ENCODE assay signal across 8 cellular contexts in genomic region chr21:43717967-43718871, GRCh38. TPM values are rescaled to one million over a fixed set of nuclear protein-coding genes. Genes with fewer than 3 reads are reported as not detected.
A peak's percentile ranks its signal among the peaks of the same experiment; 100 is the strongest.
DNase-seq lines count a peak whose midpoint lies in the region; ATAC-seq and TF ChIP-seq lines count a peak whose summit lies in the region.

No MANE protein-coding gene starts in this region.

- H3K27ac ChIP-seq in gastroesophageal sphincter, result peak overlapping the region in 3 of 4 donors; percentile 81 to 87 (median 87)
- peak overlapping the region; percentile 75 to 81 for H3K27ac ChIP-seq in prostate gland

- intact Hi-C loops in prostate gland (cut with DNase I), result no loop called here

- H3K4me3 ChIP-seq in GM06990 (replicated peaks; ENCODE audit: low read depth, low read length), result peak overlapping the region; percentile 60
- H3K4me3 ChIP-seq in gastroesophageal sphincter, result peak overlapping the region; percentile 54 to 95
- peak overlapping the region; percentile 80 to 95 for H3K4me3 ChIP-seq in prostate gland

- TF ChIP-seq POLR2A in gastroesophageal sphincter (IDR thresholded peaks at IDR 0.05), result no peak
- no peak for TF ChIP-seq POLR2A in prostate gland (IDR thresholded peaks at IDR 0.05)

- H3K4me1 ChIP-seq in gastroesophageal sphincter (peaks cover 0 to 43% (median 21%) of the 10 kb centered on the region in 3 donors), prostate gland (replicated peaks) (peaks cover 14% of the 10 kb centered on the region)

- DNase-seq in GM06990 (ENCODE audit: extremely low read depth, insufficient read length), result no peak
- no peak for DNase-seq in prostate gland (ENCODE audit: low spot score)
- DNase-seq in NCI-H1694 (lab: John Stamatoyannopoulos, UW), result no peak
- DNase-seq in NCI-H1694 treated with DMSO at 0.1 percent for 48 hours (lab: John Stamatoyannopoulos, UW), result no peak

- no peak for TF ChIP-seq EP300 in gastroesophageal sphincter (IDR thresholded peaks at IDR 0.05)

- no peaks in the 10 kb centered on the region for H3K27me3 ChIP-seq in GM06990 (replicated peaks; ENCODE audit: control insufficient read depth, insufficient read depth, low read length)
- H3K27me3 ChIP-seq in gastroesophageal sphincter, result no peaks in the 10 kb centered on the region
- H3K27me3 ChIP-seq in prostate gland (replicated peaks; ENCODE audit: insufficient read depth), result no peaks in the 10 kb centered on the region

- no peak for TF ChIP-seq CTCF in GM06990 (IDR thresholded peaks at IDR 0.05; ENCODE audit: insufficient read depth, low read length, poor library complexity, severe bottlenecking)
- no peak for TF ChIP-seq CTCF in gastroesophageal sphincter (IDR thresholded peaks at IDR 0.05)
- TF ChIP-seq CTCF in prostate gland (IDR thresholded peaks at IDR 0.05), result no peak

- H3K9me3 ChIP-seq in gastroesophageal sphincter, result no peaks in the 10 kb centered on the region
- no peaks in the 10 kb centered on the region for H3K9me3 ChIP-seq in prostate gland

- H3K36me3 ChIP-seq in GM06990 (ENCODE audit: control insufficient read depth, insufficient read depth, low read length) (no peaks in the 10 kb centered on the region; the same call in 1 of the 2 replicates), gastroesophageal sphincter (no peaks in the 10 kb centered on the region), prostate gland (no peaks in the 10 kb centered on the region)

- ATAC-seq in SK-N-SH treated with all-trans-retinoic acid at 6 μM for 48 hours (peak; percentile 10), gastroesophageal sphincter (no peak), GM21717 (IDR thresholded peaks at IDR 0.05; ENCODE audit: unreplicated experiment) (no peak), HG03135 (IDR thresholded peaks at IDR 0.05; ENCODE audit: unreplicated experiment) (no peak)

- 40 to 100% methylated on average over 1 to 2 of the region's 70 CpGs for WGBS in gastroesophageal sphincter (ENCODE audit: low coverage in 1 of 2), 2 donors
- WGBS in prostate gland, result 31% methylated on average over 68 of the region's 70 CpGs

TF ChIP-seq in SK-N-SH treated with all-trans-retinoic acid at 6 μM for 48 hours, 23 proteins besides CTCF, POLR2A, EP300 and RAD21:
- TF ChIP-seq ZNF70 (CRISPR knock-in tag; IDR thresholded peaks at IDR 0.05), result no peak
- TF ChIP-seq CSRNP3 (CRISPR knock-in tag; IDR thresholded peaks at IDR 0.05), result no peak
- no peak for TF ChIP-seq TCF4 (CRISPR knock-in tag; IDR thresholded peaks at IDR 0.05; ENCODE audit: borderline replicate concordance)
- TF ChIP-seq ESRRG (CRISPR knock-in tag; IDR thresholded peaks at IDR 0.05), result no peak
- TF ChIP-seq ISL1 (CRISPR knock-in tag; IDR thresholded peaks at IDR 0.05), result no peak
- TF ChIP-seq OSR1 (CRISPR knock-in tag; IDR thresholded peaks at IDR 0.05), result no peak
TF ChIP-seq in SK-N-SH treated with all-trans-retinoic acid at 6 μM for 48 hours: peak in this region for 0.

RNA-seq across cellular contexts. Expression of gene PDXK, which starts 0.7 kb away (rescaled TPM):
- total RNA-seq in gastroesophageal sphincter (10 to 100 TPM; 24.4 to 42.2 (median 33.0) TPM), prostate gland (100 to 1,000 TPM in 1 of 2 donors, 10 to 100 TPM in 1; 61.4 to 161 TPM)

RNA-seq across cellular contexts. Expression of gene CSTB, which starts 57.9 kb away (rescaled TPM):
- 10 to 100 TPM in 3 of 4 donors, 1 to 10 TPM in 1; 8.9 to 22.2 (median 10.1) TPM for total RNA-seq in gastroesophageal sphincter
- 10 to 100 TPM; 13.3 to 34.7 TPM for total RNA-seq in prostate gland

RNA-seq across cellular contexts. Expression of gene RRP1B, which starts 58.9 kb away (rescaled TPM):
- total RNA-seq in gastroesophageal sphincter (10 to 100 TPM; 17.8 to 23.7 (median 21.2) TPM), prostate gland (10 to 100 TPM; 22.7 to 38.3 TPM)

RNA-seq across cellular contexts. Expression of gene HSF2BP, which starts 58.9 kb away (rescaled TPM):
- 1 to 10 TPM in 2 of 4 donors, under 1 TPM in 2; 0.40 to 2.4 (median 1.2) TPM for total RNA-seq in gastroesophageal sphincter
- total RNA-seq in prostate gland, result 1 to 10 TPM; 3.2 to 7.0 TPM
